1 cellular context compared by ENCODE assay signal in genomic region chr21:35075546-35075945, GRCh38.
A peak's percentile ranks its signal among the peaks of the same experiment; 100 is the strongest.
TF ChIP-seq lines count a peak whose summit lies in the region.

No MANE protein-coding gene starts in this region.

TF ChIP-seq in SK-N-SH, 30 proteins besides CTCF, POLR2A, EP300 and RAD21 (continued from another document):
- TF ChIP-seq, protein P1, sequence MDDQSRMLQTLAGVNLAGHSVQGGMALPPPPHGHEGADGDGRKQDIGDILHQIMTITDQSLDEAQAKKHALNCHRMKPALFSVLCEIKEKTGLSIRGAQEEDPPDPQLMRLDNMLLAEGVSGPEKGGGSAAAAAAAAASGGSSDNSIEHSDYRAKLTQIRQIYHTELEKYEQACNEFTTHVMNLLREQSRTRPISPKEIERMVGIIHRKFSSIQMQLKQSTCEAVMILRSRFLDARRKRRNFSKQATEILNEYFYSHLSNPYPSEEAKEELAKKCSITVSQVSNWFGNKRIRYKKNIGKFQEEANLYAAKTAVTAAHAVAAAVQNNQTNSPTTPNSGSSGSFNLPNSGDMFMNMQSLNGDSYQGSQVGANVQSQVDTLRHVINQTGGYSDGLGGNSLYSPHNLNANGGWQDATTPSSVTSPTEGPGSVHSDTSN (IDR thresholded peaks at IDR 0.05), result peak; percentile 13; the same call in 1 of the 2 replicates
